Comparison of ENCODE assay signal across 8 cellular contexts in genomic region chrX:19889582-19890342, GRCh38. TPM values are rescaled to one million over a fixed set of nuclear protein-coding genes. Genes with fewer than 3 reads are reported as not detected.
DNase-seq lines count a peak whose midpoint lies in the region; ATAC-seq and TF ChIP-seq lines count a peak whose summit lies in the region.

No MANE protein-coding gene starts in this region.

- DNase-seq in GM12864 (ENCODE audit: low read depth): peak; percentile 64
- DNase-seq in RKO (ENCODE audit: low spot score): peak; percentile 43
- DNase-seq in astrocyte of the cerebellum (ENCODE audit: low read depth): peak; percentile 34
- peak; percentile 63 for DNase-seq in stimulated activated CD4-positive, alpha-beta T cell treated with anti-CD3 and anti-CD28 coated beads, Interleukin-4, amount 100 ng/mL, for 24 hours
- no peak for DNase-seq in hepatic stellate cell (ENCODE audit: low spot score)
- no peak for DNase-seq in natural killer cell treated with Interleukin-12 subunit alpha and Interleukin-12 subunit beta and Interleukin-15 and Interleukin-18, amount 100 ng/mL, for 72 hours (ENCODE audit: low spot score)
- no peak for DNase-seq in SK-N-DZ (ENCODE audit: low spot score)

- no peak overlapping the region for H3K4me3 ChIP-seq in GM12864 (ENCODE audit: low read depth, low read length)
- H3K4me3 ChIP-seq in astrocyte of the cerebellum (ENCODE audit: low read depth, low read length): no peak overlapping the region

- no peak for TF ChIP-seq CTCF in GM12864 (IDR thresholded peaks at IDR 0.05; ENCODE audit: low read depth, low read length, missing control alignments)
- peak; percentile 27 for TF ChIP-seq CTCF in astrocyte of the cerebellum (IDR thresholded peaks at IDR 0.05; ENCODE audit: low read depth, low read length, missing control alignments)

- H3K4me1 Mint-ChIP-seq in natural killer cell treated with Interleukin-12 subunit alpha and Interleukin-12 subunit beta and Interleukin-15 and Interleukin-18, amount 100 ng/mL, for 72 hours (ENCODE audit: low read depth in 2 of 2): peaks cover 10 to 16% of the 10 kb centered on the region in 2 donors

- H3K27me3 Mint-ChIP-seq in natural killer cell treated with Interleukin-12 subunit alpha and Interleukin-12 subunit beta and Interleukin-15 and Interleukin-18, amount 100 ng/mL, for 72 hours: peaks cover 0 to 2% of the 10 kb centered on the region in 2 donors

- peak; percentile 32 for ATAC-seq in HG02571 (IDR thresholded peaks at IDR 0.05; ENCODE audit: unreplicated experiment)
- no peak for ATAC-seq in natural killer cell treated with Interleukin-12 subunit alpha and Interleukin-12 subunit beta and Interleukin-15 and Interleukin-18, amount 100 ng/mL, for 72 hours

- in situ Hi-C loops in astrocyte of the cerebellum (cut with HindIII; ENCODE audit: low sequenced_read_pairs): no loop called here

- H3K9me3 Mint-ChIP-seq in natural killer cell treated with Interleukin-12 subunit alpha and Interleukin-12 subunit beta and Interleukin-15 and Interleukin-18, amount 100 ng/mL, for 72 hours: no peaks in the 10 kb centered on the region

- H3K4me3 Mint-ChIP-seq in natural killer cell treated with Interleukin-12 subunit alpha and Interleukin-12 subunit beta and Interleukin-15 and Interleukin-18, amount 100 ng/mL, for 72 hours: no peak overlapping the region

- H3K36me3 Mint-ChIP-seq in natural killer cell treated with Interleukin-12 subunit alpha and Interleukin-12 subunit beta and Interleukin-15 and Interleukin-18, amount 100 ng/mL, for 72 hours: no peaks in the 10 kb centered on the region

- no peak overlapping the region for H3K27ac Mint-ChIP-seq in natural killer cell treated with Interleukin-12 subunit alpha and Interleukin-12 subunit beta and Interleukin-15 and Interleukin-18, amount 100 ng/mL, for 72 hours

RNA-seq across cellular contexts. Expression of gene SH3KBP1, which starts 2.4 kb away (rescaled TPM):
- 10 to 100 TPM; 68.5 to 83.4 TPM for total RNA-seq in natural killer cell treated with Interleukin-12 subunit alpha and Interleukin-12 subunit beta and Interleukin-15 and Interleukin-18, amount 100 ng/mL, for 72 hours
- 3.1 and 5.3 TPM in 2 replicates for polyA plus RNA-seq in SK-N-DZ (2014; cell fraction: cytosol; rRNA removed)
- 2.0 and 3.7 TPM in 2 replicates for polyA plus RNA-seq in SK-N-DZ (2014; cell fraction: nucleus; rRNA removed)

Comparison
In these comparisons a context has a peak if more than half of its experiments do, and no peak if none do; other contexts are left out.
1. DNase-seq: peak in GM12864 (single experiment), RKO (single experiment), astrocyte of the cerebellum (single experiment) and stimulated activated CD4-positive, alpha-beta T cell treated with anti-CD3 and anti-CD28 coated beads, Interleukin-4, amount 100 ng/mL, for 24 hours (single experiment); none in hepatic stellate cell (single experiment), natural killer cell treated with Interleukin-12 subunit alpha and Interleukin-12 subunit beta and Interleukin-15 and Interleukin-18, amount 100 ng/mL, for 72 hours (single experiment) and SK-N-DZ (single experiment).